Comparison of ENCODE assay signal across 8 cellular contexts in genomic region chr2:222320441-222321395, GRCh38. TPM values are rescaled to one million over a fixed set of nuclear protein-coding genes. Genes with fewer than 3 reads are reported as not detected.
DNase-seq lines count a peak whose midpoint lies in the region; TF ChIP-seq lines count a peak whose summit lies in the region.

No MANE protein-coding gene starts in this region.

- intact Hi-C loops in prostate gland (cut with DNase I): no loop called here

- no peaks in the 10 kb centered on the region for H3K36me3 Mint-ChIP-seq in activated CD4-positive, alpha-beta T cell treated with anti-CD3 and anti-CD28 coated beads, Interleukin-2, amount 10 ng/mL, durations not matched to agents 7 days and 5 days (ENCODE audit: low read depth)

- H3K9me3 ChIP-seq in SJCRH30 (replicated peaks) (no peaks in the 10 kb centered on the region), prostate gland (no peaks in the 10 kb centered on the region)

- H3K27me3 ChIP-seq in SJCRH30 (no peaks in the 10 kb centered on the region), prostate gland (replicated peaks; ENCODE audit: insufficient read depth) (no peaks in the 10 kb centered on the region)

- peaks cover 19% of the 10 kb centered on the region for H3K4me1 Mint-ChIP-seq in activated CD4-positive, alpha-beta T cell treated with anti-CD3 and anti-CD28 coated beads, Interleukin-2, amount 10 ng/mL, durations not matched to agents 7 days and 5 days

- POLR2A ChIA-PET in activated CD4-positive, alpha-beta T cell treated with anti-CD3 and anti-CD28 coated beads, Interleukin-2, amount 10 ng/mL, durations not matched to agents 7 days and 5 days (lab: Charles Lee): no interaction called here

- DNase-seq in activated CD4-positive, alpha-beta T cell treated with anti-CD3 and anti-CD28 coated beads, Interleukin-2, amount 10 ng/mL, durations not matched to agents 7 days and 5 days: no peak
- no peak for DNase-seq in activated CD4-positive, alpha-beta T cell treated with anti-CD3 and anti-CD28 coated beads for 48 hours
- DNase-seq in SJCRH30 (peak; percentile 77 to 92), fibroblast of the aortic adventitia (ENCODE audit: low read depth) (no peak), prostate gland (ENCODE audit: low spot score) (no peak), NCI-H226 (no peak), NCI-H1694 treated with DMSO at 0.1 percent for 48 hours (lab: John Stamatoyannopoulos, UW) (no peak), NCI-H446 (lab: John Stamatoyannopoulos, UW) (no peak)

- H3K4me3 Mint-ChIP-seq in activated CD4-positive, alpha-beta T cell treated with anti-CD3 and anti-CD28 coated beads, Interleukin-2, amount 10 ng/mL, durations not matched to agents 7 days and 5 days: peak overlapping the region; percentile 63

- H3K27ac Mint-ChIP-seq in activated CD4-positive, alpha-beta T cell treated with anti-CD3 and anti-CD28 coated beads, Interleukin-2, amount 10 ng/mL, durations not matched to agents 7 days and 5 days: peak overlapping the region; percentile 80

- TF ChIP-seq POLR2A in prostate gland (IDR thresholded peaks at IDR 0.05): no peak

- H3K9me3 Mint-ChIP-seq in activated CD4-positive, alpha-beta T cell treated with anti-CD3 and anti-CD28 coated beads, Interleukin-2, amount 10 ng/mL, durations not matched to agents 7 days and 5 days: no peaks in the 10 kb centered on the region

- no peaks in the 10 kb centered on the region for H3K36me3 ChIP-seq in SJCRH30
- H3K36me3 ChIP-seq in prostate gland: no peaks in the 10 kb centered on the region

- peak overlapping the region; percentile 89 for H3K4me3 ChIP-seq in SJCRH30
- H3K4me3 ChIP-seq in fibroblast of the aortic adventitia (ENCODE audit: low read depth, low read length): peak overlapping the region; percentile 41
- H3K4me3 ChIP-seq in prostate gland: peak overlapping the region; percentile 21 to 32

- 32% methylated on average over 38 of the region's 38 CpGs for WGBS in prostate gland

- no peak for TF ChIP-seq CTCF in fibroblast of the aortic adventitia (IDR thresholded peaks at IDR 0.05; ENCODE audit: insufficient read depth, low read length)
- no peak for TF ChIP-seq CTCF in prostate gland (IDR thresholded peaks at IDR 0.05)

- H3K4me1 ChIP-seq in SJCRH30: peaks cover 28% of the 10 kb centered on the region
- H3K4me1 ChIP-seq in prostate gland (replicated peaks): peaks cover 4% of the 10 kb centered on the region

- CTCF ChIA-PET in activated CD4-positive, alpha-beta T cell treated with anti-CD3 and anti-CD28 coated beads, Interleukin-2, amount 10 ng/mL, durations not matched to agents 7 days and 5 days (lab: Charles Lee): no interaction called here

- H3K27ac ChIP-seq in SJCRH30 (peak overlapping the region; percentile 90), prostate gland (no peak overlapping the region)

- peaks cover 48% of the 10 kb centered on the region for H3K27me3 Mint-ChIP-seq in activated CD4-positive, alpha-beta T cell treated with anti-CD3 and anti-CD28 coated beads, Interleukin-2, amount 10 ng/mL, durations not matched to agents 7 days and 5 days

RNA-seq across cellular contexts. Expression of gene PAX3, which starts 21.9 kb away (rescaled TPM):
- not detected for total RNA-seq in activated CD4-positive, alpha-beta T cell treated with anti-CD3 and anti-CD28 coated beads, Interleukin-2, amount 10 ng/mL, durations not matched to agents 7 days and 5 days
- 116 and 117 TPM in 2 replicates for total RNA-seq in SJCRH30 (2014; rRNA removed; shearing (Covaris generic))
- not detected in 2 replicates for total RNA-seq in fibroblast of the aortic adventitia (ENCODE audit: low replicate concordance)
- total RNA-seq in prostate gland: not detected

Comparison
In these comparisons a context has a peak if more than half of its experiments do, and no peak if none do; other contexts are left out.
1. DNase-seq: peak in SJCRH30 (2 of 2); none in activated CD4-positive, alpha-beta T cell treated with anti-CD3 and anti-CD28 coated beads, Interleukin-2, amount 10 ng/mL, durations not matched to agents 7 days and 5 days (single experiment), activated CD4-positive, alpha-beta T cell treated with anti-CD3 and anti-CD28 coated beads for 48 hours (single experiment), fibroblast of the aortic adventitia (single experiment), prostate gland (single experiment), NCI-H226 (single experiment), NCI-H1694 treated with DMSO at 0.1 percent for 48 hours (single experiment) and NCI-H446 (0 of 2).
2. H3K4me3 ChIP-seq: peak in every context shown above with its lines; median percentile 89 in SJCRH30; 41 in fibroblast of the aortic adventitia; 26 in prostate gland.
3. RNA of gene PAX3, which starts 21.9 kb away (total RNA-seq): 116 to 117 TPM in SJCRH30; not detected in prostate gland, not detected in activated CD4-positive, alpha-beta T cell treated with anti-CD3 and anti-CD28 coated beads, Interleukin-2, amount 10 ng/mL, durations not matched to agents 7 days and 5 days and not detected in fibroblast of the aortic adventitia; every median in the first group is over 100 times any median in the second.